In genomic region chr1:205894119-205894518, GRCh38 we compare ENCODE assay signal across 7 cellular contexts. TPM values are rescaled to one million over a fixed set of nuclear protein-coding genes. Genes with fewer than 3 reads are reported as not detected.
"Had no signal": no experiment of that assay in that cellular context is flagged by ENCODE, and none has a peak within 500 bp of the region (broad histone marks: within the 10 kb centered on the region; RNA-seq: fewer than 3 reads in every experiment).

No MANE protein-coding gene starts in this region.

RNA-seq across cellular contexts. Expression of gene PM20D1, which starts 44.2 kb away (rescaled TPM):
- total RNA-seq: transverse colon, vagina had no signal

RNA-seq across cellular contexts. Expression of gene SLC26A9, which starts 49.1 kb away (rescaled TPM):
- total RNA-seq: subcutaneous adipose tissue, temporal lobe, tibial nerve, transverse colon, urinary bladder, uterus had no signal
- polyA plus RNA-seq: urinary bladder had no signal
